Comparison of ENCODE assay signal across 1 cellular context in genomic region chr6:99568103-99568933, GRCh38.
A peak's percentile ranks its signal among the peaks of the same experiment; 100 is the strongest.
TF ChIP-seq lines count a peak whose summit lies in the region.

Gene CCNC (minus strand): TSS chr6:99568660. CDS start chr6:99568527, 133 bp downstream.

TF ChIP-seq in GM12878, 131 proteins besides CTCF, POLR2A, EP300 and RAD21 (continued from another document and continues in another):
- TF ChIP-seq IRF5 (IDR thresholded peaks at IDR 0.05; ENCODE audit: borderline replicate concordance), result peak; percentile 78
- TF ChIP-seq SP1 (IDR thresholded peaks at IDR 0.05; ENCODE audit: low read depth, low read length), result peak; percentile 84
- TF ChIP-seq TBL1XR1 (IDR thresholded peaks at IDR 0.05; ENCODE audit: low read depth, low read length), result peak; percentile 58; the same call in 1 of the 2 replicates
- TF ChIP-seq CEBPZ (IDR thresholded peaks at IDR 0.05; ENCODE audit: low read depth, low read length), result peak; percentile 40; the same call in 1 of the 2 replicates
- peak; percentile 75 for TF ChIP-seq RUNX3 (IDR thresholded peaks at IDR 0.05; ENCODE audit: low read length)
- TF ChIP-seq SPI1 (IDR thresholded peaks at IDR 0.05; ENCODE audit: borderline replicate concordance, insufficient read depth, low read depth, low read length), result no peak; the same call in 1 of the 2 replicates
- 0 out of 2 replicates have a peak, but pooled peaks have one; percentile 12 for TF ChIP-seq BCL11A (IDR thresholded peaks at IDR 0.05; ENCODE audit: low read depth, low read length)
- TF ChIP-seq PAX5 (IDR thresholded peaks at IDR 0.05; ENCODE audit: borderline replicate concordance, low read depth, low read length), result peak; percentile 48; the same call in 1 of the 2 replicates
- TF ChIP-seq PML (IDR thresholded peaks at IDR 0.05; ENCODE audit: low read length), result peak; percentile 96
- TF ChIP-seq MEF2B (IDR thresholded peaks at IDR 0.05; ENCODE audit: partially characterized antibody, poor library complexity, severe bottlenecking), result peak; percentile 51
- peak; percentile 30 for TF ChIP-seq HDAC6 (IDR thresholded peaks at IDR 0.05; ENCODE audit: unreplicated experiment)
- no peak for TF ChIP-seq PAX8 (IDR thresholded peaks at IDR 0.05)
- TF ChIP-seq FOXK2 (IDR thresholded peaks at IDR 0.05), result no peak
- peak in 1 of 2 experiments; percentile 37; a peak in 1 of 4 replicates for TF ChIP-seq ETV6 (conservative IDR thresholded peaks at IDR 0.05 in 1 of 2, IDR thresholded peaks at IDR 0.05 in 1 of 2; ENCODE audit: borderline replicate concordance in 1 of 2, low read depth in 1 of 2)
- no peak for TF ChIP-seq USF1 (IDR thresholded peaks at IDR 0.05; ENCODE audit: borderline replicate concordance, extremely low read length, insufficient read depth, low read depth, low read length)
- TF ChIP-seq CHD4 (IDR thresholded peaks at IDR 0.05), result no peak
- TF ChIP-seq RELA (IDR thresholded peaks at IDR 0.05; ENCODE audit: borderline replicate concordance, partially characterized antibody), result peak; percentile 73
- no peak for TF ChIP-seq ZNF592 (IDR thresholded peaks at IDR 0.05)
- TF ChIP-seq PBX3 (IDR thresholded peaks at IDR 0.05; ENCODE audit: insufficient replicate concordance, low read depth, low read length), result no peak
- no peak for TF ChIP-seq SUPT20H (IDR thresholded peaks at IDR 0.05; ENCODE audit: borderline replicate concordance, control insufficient read depth, low read depth, low read length)
- TF ChIP-seq ELK1 (IDR thresholded peaks at IDR 0.05; ENCODE audit: low read depth, low read length), result no peak; the same call in 1 of the 2 replicates
- TF ChIP-seq RAD51 (IDR thresholded peaks at IDR 0.05), result no peak
- no peak for TF ChIP-seq ATF3 (IDR thresholded peaks at IDR 0.05; ENCODE audit: borderline replicate concordance, extremely low read depth, low read depth, low read length)
- TF ChIP-seq NR2C2 (IDR thresholded peaks at IDR 0.05; ENCODE audit: borderline replicate concordance, control insufficient read depth, insufficient read length, low read depth), result no peak
- TF ChIP-seq POLR2AphosphoS2 (IDR thresholded peaks at IDR 0.05; ENCODE audit: low read depth, low read length), result peak; percentile 85; the same call in 1 of the 2 replicates
- TF ChIP-seq IRF3 (IDR thresholded peaks at IDR 0.05), result peak; percentile 27; the same call in 1 of the 2 replicates
- TF ChIP-seq POLR2AphosphoS5 (IDR thresholded peaks at IDR 0.05; ENCODE audit: low read length), result peak; percentile 97
- peak; percentile 98 for TF ChIP-seq CHD2 (IDR thresholded peaks at IDR 0.05; ENCODE audit: borderline replicate concordance, low read depth, low read length)
- TF ChIP-seq CREB1 (IDR thresholded peaks at IDR 0.05; ENCODE audit: low read depth), result peak; percentile 86
- TF ChIP-seq ZNF24 (IDR thresholded peaks at IDR 0.05), result peak; percentile 65; the same call in 1 of the 2 replicates
- no peak for TF ChIP-seq ZZZ3 (IDR thresholded peaks at IDR 0.05; ENCODE audit: control insufficient read depth, insufficient read length, low read depth)
- TF ChIP-seq E2F8 (IDR thresholded peaks at IDR 0.05; ENCODE audit: low read depth, partially characterized antibody), result peak; percentile 84
- peak; percentile 62; the same call in 1 of the 2 replicates for TF ChIP-seq BACH1 (IDR thresholded peaks at IDR 0.05; ENCODE audit: borderline replicate concordance)
- TF ChIP-seq NR2C1 (IDR thresholded peaks at IDR 0.05), result peak; percentile 83
- no peak for TF ChIP-seq FOS (IDR thresholded peaks at IDR 0.05; ENCODE audit: borderline replicate concordance, extremely low read depth, insufficient read length)
- peak; percentile 46; the same call in 1 of the 2 replicates for TF ChIP-seq DPF2 (IDR thresholded peaks at IDR 0.05)
- TF ChIP-seq USF2 (IDR thresholded peaks at IDR 0.05; ENCODE audit: borderline replicate concordance, low read depth, low read length), result no peak
- TF ChIP-seq MTA2 (IDR thresholded peaks at IDR 0.05; ENCODE audit: low read depth), result peak; percentile 31; the same call in 1 of the 2 replicates
- peak; percentile 85 for TF ChIP-seq HCFC1 (IDR thresholded peaks at IDR 0.05; ENCODE audit: low read length)
- TF ChIP-seq MYB (IDR thresholded peaks at IDR 0.05; ENCODE audit: borderline replicate concordance, low read depth, low read length), result peak; percentile 71; the same call in 1 of the 2 replicates
- peak; percentile 16 for TF ChIP-seq BCL3 (IDR thresholded peaks at IDR 0.05; ENCODE audit: borderline replicate concordance, insufficient read depth, low read depth, low read length, poor library complexity, severe bottlenecking)
